In the genomic region with DNA sequence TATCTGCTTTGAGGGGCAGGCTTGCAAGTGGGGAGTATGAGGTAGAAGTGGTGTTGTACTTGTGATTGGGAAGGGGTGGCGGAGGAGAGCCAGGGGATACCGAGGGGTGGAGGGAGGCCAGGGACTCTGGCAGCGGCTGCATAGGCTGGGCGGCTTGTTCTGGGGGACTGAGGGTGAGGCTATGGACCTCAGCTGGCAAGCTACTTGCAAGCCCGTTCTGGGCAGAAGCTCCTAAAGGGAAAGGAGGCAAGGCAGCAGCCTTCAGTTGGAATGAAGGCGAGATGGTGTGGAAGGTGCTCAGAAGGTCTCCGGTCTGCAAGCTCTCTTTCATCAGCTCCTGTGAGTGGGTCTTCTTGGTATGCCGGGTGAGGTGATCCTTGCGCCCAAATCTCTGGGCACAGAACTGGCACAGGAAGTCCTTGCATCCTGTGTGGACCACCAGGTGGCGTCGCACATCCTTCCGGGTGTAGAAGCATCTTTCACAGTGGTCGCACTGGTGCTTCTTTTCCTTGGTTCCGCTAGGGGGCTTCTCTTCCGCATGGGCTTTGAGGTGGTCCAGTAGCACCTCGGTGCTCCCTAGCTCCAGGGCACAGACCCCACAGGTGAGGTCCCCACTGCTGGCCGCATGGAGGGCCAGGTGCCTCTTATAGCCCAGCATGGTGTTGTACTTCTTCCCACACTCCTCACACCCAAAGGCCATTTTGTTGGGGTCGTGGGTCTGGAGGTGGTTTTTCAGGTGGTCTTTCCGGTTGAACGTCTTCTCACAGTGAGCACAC, we compare ENCODE assay signal across 7 cellular contexts.
A peak's percentile ranks its signal among the peaks of the same experiment; 100 is the strongest.
DNase-seq lines count a peak whose midpoint lies in the region; ATAC-seq, FAIRE-seq and TF ChIP-seq lines count a peak whose summit lies in the region.

No MANE protein-coding gene starts in this region.

- H3K27ac ChIP-seq in psoas muscle, result no peak overlapping the region

- TF ChIP-seq CTCF in psoas muscle (IDR thresholded peaks at IDR 0.05), result peak; percentile 47

- H3K27me3 ChIP-seq in psoas muscle (ENCODE audit: insufficient read depth in 3 of 3, low read length in 2 of 3), result no peaks in the 10 kb centered on the region

- 69 to 74% (median 71%) methylated on average over 20 of the region's 20 CpGs for WGBS in psoas muscle, 3 donors

- no peak for TF ChIP-seq POLR2A in GM12891 (IDR thresholded peaks at IDR 0.05; ENCODE audit: low read depth, low read length)

- no peak overlapping the region for H3K4me3 ChIP-seq in psoas muscle

- H3K9me3 ChIP-seq in psoas muscle, result no peaks in the 10 kb centered on the region

- DNase-seq in GM12891 (ENCODE audit: insufficient read length, low spot score) (no peak), NCI-H82 (lab: John Stamatoyannopoulos, UW) (peak; percentile 91), activated T-cell treated with anti-CD3 and anti-CD28 coated beads for 24 hours (ENCODE audit: low read depth) (peak; percentile 20), fibroblast of the conjunctiva (ENCODE audit: low read depth) (peak; percentile 53), psoas muscle (peak; percentile 26 to 64), NCI-H2171 treated with DMSO at 0.1 percent for 48 hours (lab: John Stamatoyannopoulos, UW) (no peak)

- ATAC-seq in HG02938 (IDR thresholded peaks at IDR 0.05; ENCODE audit: unreplicated experiment), result peak; percentile 40
- ATAC-seq in psoas muscle, result peak in 2 of 4 donors; percentile 47 to 54

- H3K36me3 ChIP-seq in psoas muscle (ENCODE audit: insufficient read depth in 1 of 2, low read depth in 1 of 2), result peaks cover 0 to 3% of the 10 kb centered on the region in 2 donors

- intact Hi-C loops in psoas muscle (cut with DNase I), result loop anchor here in 1 of 2 donors (2.0 to 5.0 kb wide), 2 partner anchors 71 to 365 kb away; no protein-coding TSS in a partner anchor

- H3K4me1 ChIP-seq in psoas muscle, result no peaks in the 10 kb centered on the region

- FAIRE-seq in GM12891 (lab: Jason Lieb, UNC), result peak; percentile 78

TF ChIP-seq in GM12891, 5 proteins besides CTCF, POLR2A, EP300 and RAD21:
- TF ChIP-seq TAF1 (IDR thresholded peaks at IDR 0.05; ENCODE audit: low read depth, low read length) (no peak), PAX5 (IDR thresholded peaks at IDR 0.05; ENCODE audit: insufficient read depth, low read length, severe bottlenecking) (no peak), SPI1 (IDR thresholded peaks at IDR 0.05; ENCODE audit: low read depth, low read length) (no peak), POU2F2 (IDR thresholded peaks at IDR 0.05; ENCODE audit: low read depth, low read length) (no peak), POLR2AphosphoS5 (IDR thresholded peaks at IDR 0.05; ENCODE audit: low read depth, low read length) (no peak)

Comparison
In these comparisons a context has a peak if more than half of its experiments do, and no peak if none do; other contexts are left out.
1. DNase-seq: peak in NCI-H82 (single experiment), activated T-cell treated with anti-CD3 and anti-CD28 coated beads for 24 hours (single experiment), fibroblast of the conjunctiva (single experiment) and psoas muscle (2 of 2); none in GM12891 (single experiment) and NCI-H2171 treated with DMSO at 0.1 percent for 48 hours (single experiment).